8 cellular contexts compared by ENCODE assay signal in genomic region chr5:59562756-59563389, GRCh38.
A peak's percentile ranks its signal among the peaks of the same experiment; 100 is the strongest.
DNase-seq lines count a peak whose midpoint lies in the region; ATAC-seq and TF ChIP-seq lines count a peak whose summit lies in the region.

No MANE protein-coding gene starts in this region.

- no peak overlapping the region for H4K8ac ChIP-seq in H9 (replicated peaks; ENCODE audit: insufficient read length, low read depth, low read length)

- H3K36me3 ChIP-seq in neutrophil = peaks cover 4% of the 10 kb centered on the region

- no peak overlapping the region for H3K4me3 ChIP-seq in neutrophil (ENCODE audit: low read depth in 1 of 2, low read length in 1 of 2)

- no peak overlapping the region for H3K27ac ChIP-seq in H9 (ENCODE audit: insufficient read length, low read depth, low read length)
- H3K27ac ChIP-seq in neutrophil = peak overlapping the region; percentile 8

- peak in 1 of 2 donors; percentile 1 for DNase-seq in activated T-cell treated with anti-CD3 and anti-CD28 coated beads, Interleukin-2, amount 50 U/mL, for 72 hours
- DNase-seq in activated T-cell treated with anti-CD3 and anti-CD28 coated beads for 4 hours (no peak), H9 (peak; percentile 55), KBM-7 (no peak)
- DNase-seq in central memory CD8-positive, alpha-beta T cell (ENCODE audit: low spot score in 2 of 2) = no peak
- DNase-seq in stimulated activated naive CD4-positive, alpha-beta T cell (lab: John Stamatoyannopoulos, UW) = no peak

- no peak overlapping the region for H3K23ac ChIP-seq in H9 (ENCODE audit: insufficient read length, low read depth, low read length)

- no peak overlapping the region for H2AFZ ChIP-seq in H9 (ENCODE audit: low read length)

- no peak overlapping the region for H2AK5ac ChIP-seq in H9 (ENCODE audit: insufficient read length, low read length)

- H3K36me3 Mint-ChIP-seq in activated T-cell treated with anti-CD3 and anti-CD28 coated beads, Interleukin-2, amount 50 U/mL, for 72 hours (ENCODE audit: insufficient read depth in 2 of 2) = no peaks in the 10 kb centered on the region
- H3K36me3 Mint-ChIP-seq in H9 (ENCODE audit: insufficient read depth in 1 of 3, low read depth in 3 of 3) = peaks cover 1 to 9% (median 8%) of the 10 kb centered on the region in 3 experiments; a peak in 6 of 7 replicates
- H3K36me3 Mint-ChIP-seq in central memory CD8-positive, alpha-beta T cell (ENCODE audit: insufficient read depth) = no peaks in the 10 kb centered on the region

- peak; percentile 36 to 44 for ATAC-seq in activated T-cell treated with anti-CD3 and anti-CD28 coated beads, Interleukin-2, amount 50 U/mL, for 72 hours (replicated peaks in 1 of 2)
- peak; percentile 73 for ATAC-seq in central memory CD8-positive, alpha-beta T cell (replicated peaks; ENCODE audit: extremely low read depth, poor library complexity, severe bottlenecking)

- H3K18ac ChIP-seq in H9 (ENCODE audit: insufficient read length, low read depth, low read length) = no peak overlapping the region

- TF ChIP-seq RAD21 in Ishikawa (IDR thresholded peaks at IDR 0.05; ENCODE audit: low read depth) = no peak

- H3K27me3 Mint-ChIP-seq in activated T-cell treated with anti-CD3 and anti-CD28 coated beads, Interleukin-2, amount 50 U/mL, for 72 hours (ENCODE audit: low read depth) = no peaks in the 10 kb centered on the region
- no peaks in the 10 kb centered on the region for H3K27me3 Mint-ChIP-seq in H9 (ENCODE audit: low read depth)
- H3K27me3 Mint-ChIP-seq in central memory CD8-positive, alpha-beta T cell = no peaks in the 10 kb centered on the region

- H3K9me3 Mint-ChIP-seq in activated T-cell treated with anti-CD3 and anti-CD28 coated beads, Interleukin-2, amount 50 U/mL, for 72 hours = no peaks in the 10 kb centered on the region
- peaks cover 1 to 5% of the 10 kb centered on the region in 2 experiments; a peak in 3 of 5 replicates for H3K9me3 Mint-ChIP-seq in H9
- peaks cover 12% of the 10 kb centered on the region for H3K9me3 Mint-ChIP-seq in central memory CD8-positive, alpha-beta T cell

- H3K4me3 Mint-ChIP-seq in activated T-cell treated with anti-CD3 and anti-CD28 coated beads, Interleukin-2, amount 50 U/mL, for 72 hours = no peak overlapping the region
- no peak overlapping the region for H3K4me3 Mint-ChIP-seq in H9
- H3K4me3 Mint-ChIP-seq in central memory CD8-positive, alpha-beta T cell = no peak overlapping the region

- peak; percentile 73 for TF ChIP-seq EP300 in Ishikawa (IDR thresholded peaks at IDR 0.05; ENCODE audit: borderline replicate concordance)

- no peak overlapping the region for H2BK15ac ChIP-seq in H9 (ENCODE audit: low read depth, low read length)

- H3K79me1 ChIP-seq in H9 (ENCODE audit: insufficient read depth, low read depth, low read length, poor library complexity, severe bottlenecking) = no peaks in the 10 kb centered on the region

- in situ Hi-C loops in KBM-7 (cut with MboI; ENCODE audit: low pct_unique_long_range_greater_than_20kb, low sequenced_read_pairs) = no loop called here

- peaks cover 7% of the 10 kb centered on the region; the same call in 1 of the 2 replicates for H3K4me1 ChIP-seq in H9 (ENCODE audit: insufficient read depth, low read length)
- peaks cover 0 to 17% of the 10 kb centered on the region in 2 experiments for H3K4me1 ChIP-seq in neutrophil (ENCODE audit: control insufficient read depth in 1 of 2, insufficient read depth in 1 of 2, low read depth in 1 of 2, low read length in 1 of 2)

- H2BK120ac ChIP-seq in H9 (ENCODE audit: low read depth, low read length, poor library complexity, severe bottlenecking) = no peak overlapping the region

- H3K9me3 ChIP-seq in H9 (ENCODE audit: control insufficient read depth, low read depth, low read length) (no peaks in the 10 kb centered on the region), neutrophil (no peaks in the 10 kb centered on the region)

- no peak overlapping the region for H3K14ac ChIP-seq in H9 (ENCODE audit: insufficient read depth, low read length)

- H3K23me2 ChIP-seq in H9 (ENCODE audit: insufficient read length, low read depth, low read length, poor library complexity, severe bottlenecking) = no peaks in the 10 kb centered on the region

- H3K79me2 ChIP-seq in H9 (ENCODE audit: insufficient read depth, low read length) = no peaks in the 10 kb centered on the region

- H4K91ac ChIP-seq in H9 (ENCODE audit: insufficient read length, low read depth, low read length) = no peak overlapping the region

- no peaks in the 10 kb centered on the region for H3K4me1 Mint-ChIP-seq in activated T-cell treated with anti-CD3 and anti-CD28 coated beads, Interleukin-2, amount 50 U/mL, for 72 hours (ENCODE audit: low read depth)
- H3K4me1 Mint-ChIP-seq in H9 = peaks cover 22 to 29% of the 10 kb centered on the region in 2 experiments
- no peaks in the 10 kb centered on the region for H3K4me1 Mint-ChIP-seq in central memory CD8-positive, alpha-beta T cell

- H4K20me1 ChIP-seq in H9 (ENCODE audit: control insufficient read depth, insufficient read depth, insufficient read length) = no peaks in the 10 kb centered on the region

- H2BK5ac ChIP-seq in H9 (ENCODE audit: insufficient read length, low read length) = no peak overlapping the region

- no peak overlapping the region for H3K4me2 ChIP-seq in H9 (ENCODE audit: insufficient read depth, insufficient read length, low read length)

- no peak overlapping the region for H2BK12ac ChIP-seq in H9 (ENCODE audit: insufficient read length, low read depth, low read length)

- no peak overlapping the region for H3K27ac Mint-ChIP-seq in activated T-cell treated with anti-CD3 and anti-CD28 coated beads, Interleukin-2, amount 50 U/mL, for 72 hours
- peak overlapping the region in 1 of 3 experiments; percentile 85; a peak in 3 of 7 replicates for H3K27ac Mint-ChIP-seq in H9
- H3K27ac Mint-ChIP-seq in central memory CD8-positive, alpha-beta T cell (ENCODE audit: low read depth) = peak overlapping the region; percentile 22

- no CpG with 5 or more reads among the region's 3 CpGs for WGBS in H9 (ENCODE audit: extremely low coverage, insufficient read length, low lambda C conversion rate)

- H3K4ac ChIP-seq in H9 (ENCODE audit: low read depth, low read length) = no peak overlapping the region

- H3K27me3 ChIP-seq in H9 (ENCODE audit: insufficient read depth, low read length) (no peaks in the 10 kb centered on the region; the same call in 1 of the 2 replicates), neutrophil (no peaks in the 10 kb centered on the region)

- H3K56ac ChIP-seq in H9 (ENCODE audit: insufficient read length, low read depth, low read length) = no peak overlapping the region

- no peak overlapping the region for H3K9ac ChIP-seq in H9 (ENCODE audit: extremely low read depth, insufficient read length, low read length)

- H2BK20ac ChIP-seq in H9 (ENCODE audit: low read depth, low read length, poor library complexity, severe bottlenecking) = no peak overlapping the region

- TF ChIP-seq CTCF in H9 (conservative IDR thresholded peaks at IDR 0.05) = no peak
- no peak for TF ChIP-seq CTCF in neutrophil (IDR thresholded peaks at IDR 0.05)

- H3T11ph ChIP-seq in H9 (ENCODE audit: low read length) = no peak overlapping the region

- H4K5ac ChIP-seq in H9 (ENCODE audit: insufficient read length, low read depth, low read length) = no peak overlapping the region

TF ChIP-seq in Ishikawa, 13 proteins besides CTCF, POLR2A, EP300 and RAD21:
- TF ChIP-seq NFIC (IDR thresholded peaks at IDR 0.05) (0 out of 2 replicates have a peak, but pooled peaks have one; percentile 6), FOXM1 (IDR thresholded peaks at IDR 0.05; ENCODE audit: borderline replicate concordance, low read depth) (peak; percentile 45; the same call in 1 of the 2 replicates), YY1 (IDR thresholded peaks at IDR 0.05; ENCODE audit: low read depth) (no peak), MAX (IDR thresholded peaks at IDR 0.05) (peak; percentile 56), USF1 (IDR thresholded peaks at IDR 0.05) (no peak), TCF12 (IDR thresholded peaks at IDR 0.05; ENCODE audit: low read depth) (peak; percentile 83), REST (IDR thresholded peaks at IDR 0.05; ENCODE audit: low read depth) (no peak), TEAD4 (IDR thresholded peaks at IDR 0.05) (peak; percentile 69), CREB1 (IDR thresholded peaks at IDR 0.05; ENCODE audit: low read depth) (no peak), CEBPB (IDR thresholded peaks at IDR 0.05) (peak; percentile 48; the same call in 1 of the 2 replicates)
